Comparison of ENCODE assay signal across 9 cellular contexts in the genomic region with DNA sequence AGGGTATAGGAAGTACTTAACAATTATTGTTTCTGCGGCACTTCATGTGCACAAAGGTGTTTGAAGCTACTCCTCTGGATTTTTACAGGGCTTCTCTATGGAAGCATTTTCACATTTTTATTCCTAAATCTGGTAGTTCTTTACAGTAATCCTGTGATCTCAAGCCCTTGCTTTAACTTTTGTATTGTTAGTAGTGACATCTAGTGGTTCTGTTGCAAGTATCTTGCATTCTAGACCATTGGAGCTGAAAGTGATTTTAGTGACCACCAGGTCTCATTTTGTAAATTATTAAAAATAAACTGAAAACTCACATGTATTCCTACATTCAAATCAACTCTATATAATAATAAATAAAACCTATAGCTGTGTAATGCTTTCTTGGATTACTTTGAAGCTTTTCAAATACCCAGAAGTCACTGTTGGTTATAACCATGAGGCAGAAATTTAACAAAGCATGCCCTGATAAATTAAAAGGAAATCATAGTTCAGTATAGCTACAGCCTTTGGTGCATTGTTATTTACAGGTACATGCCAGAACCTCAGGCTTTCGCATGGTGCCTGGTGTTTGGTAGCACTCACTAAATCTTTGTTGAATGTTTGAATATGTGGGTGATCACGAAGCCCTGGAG. TPM values are rescaled to one million over a fixed set of nuclear protein-coding genes. Genes with fewer than 3 reads are reported as not detected.
A peak's percentile ranks its signal among the peaks of the same experiment; 100 is the strongest.
DNase-seq lines count a peak whose midpoint lies in the region; TF ChIP-seq lines count a peak whose summit lies in the region.
"Had no signal": no experiment of that assay in that cellular context is flagged by ENCODE, and none has a peak within 500 bp of the region (broad histone marks: within the 10 kb centered on the region; RNA-seq: fewer than 3 reads in every experiment).

No MANE protein-coding gene starts in this region.

- no peaks in the 10 kb centered on the region for H3K9me3 ChIP-seq in suprapubic skin
- H3K9me3 ChIP-seq: SJSA1 had no signal

- CTCF ChIA-PET in HEK293T (lab: Yijun Ruan, JAX), result interaction anchor here (0.6 to 1.1 kb wide), 5 partner anchors 18 to 1248 kb away, joined by 3 to 6 read pairs (median 3); no protein-coding TSS in a partner anchor

- WGBS in suprapubic skin, result 84% methylated on average over 3 of the region's 3 CpGs

- H3K4me1 ChIP-seq in suprapubic skin, result no peaks in the 10 kb centered on the region
- H3K4me1 ChIP-seq: SJSA1 had no signal

- DNase-seq in GM13977 (ENCODE audit: low spot score) (no peak), NCI-H524 treated with DMSO at 0.1 percent for 48 hours (lab: John Stamatoyannopoulos, UW) (peak; percentile 27), dedifferentiated amniotic fluid mesenchymal stem cell (ENCODE audit: extremely low spot score) (peak; percentile 56), pons (ENCODE audit: low spot score) (peak; percentile 53), mesenteric fat pad (ENCODE audit: low spot score) (no peak), suprapubic skin (ENCODE audit: low spot score in 2 of 2) (no peak), HEK293T (ENCODE audit: extremely low spot score) (no peak)
- no peak for DNase-seq in stimulated activated naive CD4-positive, alpha-beta T cell treated with Interleukin-2 at 50 U/mL for 16 hours (lab: John Stamatoyannopoulos, UW)

- TF ChIP-seq EP300 in suprapubic skin (IDR thresholded peaks at IDR 0.05), result no peak

- H3K4me3 ChIP-seq in suprapubic skin, result no peak overlapping the region
- H3K4me3 ChIP-seq: SJSA1 had no signal

- POLR2A ChIA-PET in HEK293T (lab: Yijun Ruan, JAX), result no interaction called here

- no peak overlapping the region for H3K27ac ChIP-seq in suprapubic skin
- H3K27ac ChIP-seq: SJSA1 had no signal

- TF ChIP-seq CTCF in GM13977 (IDR thresholded peaks at IDR 0.05; ENCODE audit: extremely low read depth, insufficient read depth, missing control alignments) (peak; percentile 51), suprapubic skin (IDR thresholded peaks at IDR 0.05) (no peak)

- H3K36me3 ChIP-seq in suprapubic skin, result peaks cover under 1% of the 10 kb centered on the region
- H3K36me3 ChIP-seq: SJSA1 had no signal

- in situ Hi-C loops in GM13977 (cut with MboI; ENCODE audit: low pct_unique_long_range_greater_than_20kb, low sequenced_read_pairs, unreplicated experiment), result no loop called here

- no peaks in the 10 kb centered on the region for H3K27me3 ChIP-seq in suprapubic skin
- H3K27me3 ChIP-seq: SJSA1 had no signal

- TF ChIP-seq POLR2A in suprapubic skin (IDR thresholded peaks at IDR 0.05), result no peak

TF ChIP-seq in HEK293T, 16 proteins besides CTCF, POLR2A, EP300 and RAD21:
- TF ChIP-seq ARNT (IDR thresholded peaks at IDR 0.05), result no peak
- TF ChIP-seq SUZ12 (IDR thresholded peaks at IDR 0.05), result no peak
- no peak for TF ChIP-seq FOXM1 (IDR thresholded peaks at IDR 0.05; ENCODE audit: borderline replicate concordance)
- no peak for TF ChIP-seq TARDBP (IDR thresholded peaks at IDR 0.05)
- TF ChIP-seq ZNF384 (IDR thresholded peaks at IDR 0.05), result no peak
- no peak for TF ChIP-seq NFRKB (IDR thresholded peaks at IDR 0.05)
- TF ChIP-seq, protein P1, sequence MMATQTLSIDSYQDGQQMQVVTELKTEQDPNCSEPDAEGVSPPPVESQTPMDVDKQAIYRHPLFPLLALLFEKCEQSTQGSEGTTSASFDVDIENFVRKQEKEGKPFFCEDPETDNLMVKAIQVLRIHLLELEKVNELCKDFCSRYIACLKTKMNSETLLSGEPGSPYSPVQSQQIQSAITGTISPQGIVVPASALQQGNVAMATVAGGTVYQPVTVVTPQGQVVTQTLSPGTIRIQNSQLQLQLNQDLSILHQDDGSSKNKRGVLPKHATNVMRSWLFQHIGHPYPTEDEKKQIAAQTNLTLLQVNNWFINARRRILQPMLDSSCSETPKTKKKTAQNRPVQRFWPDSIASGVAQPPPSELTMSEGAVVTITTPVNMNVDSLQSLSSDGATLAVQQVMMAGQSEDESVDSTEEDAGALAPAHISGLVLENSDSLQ (IDR thresholded peaks at IDR 0.05), result no peak
- TF ChIP-seq L3MBTL2 (conservative IDR thresholded peaks at IDR 0.05), result no peak
- TF ChIP-seq ELF4 (IDR thresholded peaks at IDR 0.05), result no peak
- TF ChIP-seq SP1 (IDR thresholded peaks at IDR 0.05), result no peak
- TF ChIP-seq LEF1 (IDR thresholded peaks at IDR 0.05; ENCODE audit: borderline replicate concordance), result no peak
- no peak for TF ChIP-seq HDGF (IDR thresholded peaks at IDR 0.05; ENCODE audit: borderline replicate concordance)
- TF ChIP-seq CTBP1 (IDR thresholded peaks at IDR 0.05; ENCODE audit: borderline replicate concordance), result no peak
- no peak for TF ChIP-seq FOXA1 (IDR thresholded peaks at IDR 0.05)

RNA-seq across cellular contexts. Expression of a gene that starts 18.9 kb away (rescaled TPM):
- total RNA-seq in mesenteric fat pad (1,552 TPM), suprapubic skin (1,000 to 10,000 TPM; 1,761 to 4,479 (median 3,421) TPM)

Comparison
In these comparisons a context has a peak if more than half of its experiments do, and no peak if none do; other contexts are left out.
1. DNase-seq: peak in NCI-H524 treated with DMSO at 0.1 percent for 48 hours (single experiment), dedifferentiated amniotic fluid mesenchymal stem cell (single experiment) and pons (single experiment); none in GM13977 (single experiment), mesenteric fat pad (single experiment), suprapubic skin (0 of 2), stimulated activated naive CD4-positive, alpha-beta T cell treated with Interleukin-2 at 50 U/mL for 16 hours (single experiment) and HEK293T (single experiment).